Comparison of ENCODE assay signal across 1 cellular context in the genomic region with DNA sequence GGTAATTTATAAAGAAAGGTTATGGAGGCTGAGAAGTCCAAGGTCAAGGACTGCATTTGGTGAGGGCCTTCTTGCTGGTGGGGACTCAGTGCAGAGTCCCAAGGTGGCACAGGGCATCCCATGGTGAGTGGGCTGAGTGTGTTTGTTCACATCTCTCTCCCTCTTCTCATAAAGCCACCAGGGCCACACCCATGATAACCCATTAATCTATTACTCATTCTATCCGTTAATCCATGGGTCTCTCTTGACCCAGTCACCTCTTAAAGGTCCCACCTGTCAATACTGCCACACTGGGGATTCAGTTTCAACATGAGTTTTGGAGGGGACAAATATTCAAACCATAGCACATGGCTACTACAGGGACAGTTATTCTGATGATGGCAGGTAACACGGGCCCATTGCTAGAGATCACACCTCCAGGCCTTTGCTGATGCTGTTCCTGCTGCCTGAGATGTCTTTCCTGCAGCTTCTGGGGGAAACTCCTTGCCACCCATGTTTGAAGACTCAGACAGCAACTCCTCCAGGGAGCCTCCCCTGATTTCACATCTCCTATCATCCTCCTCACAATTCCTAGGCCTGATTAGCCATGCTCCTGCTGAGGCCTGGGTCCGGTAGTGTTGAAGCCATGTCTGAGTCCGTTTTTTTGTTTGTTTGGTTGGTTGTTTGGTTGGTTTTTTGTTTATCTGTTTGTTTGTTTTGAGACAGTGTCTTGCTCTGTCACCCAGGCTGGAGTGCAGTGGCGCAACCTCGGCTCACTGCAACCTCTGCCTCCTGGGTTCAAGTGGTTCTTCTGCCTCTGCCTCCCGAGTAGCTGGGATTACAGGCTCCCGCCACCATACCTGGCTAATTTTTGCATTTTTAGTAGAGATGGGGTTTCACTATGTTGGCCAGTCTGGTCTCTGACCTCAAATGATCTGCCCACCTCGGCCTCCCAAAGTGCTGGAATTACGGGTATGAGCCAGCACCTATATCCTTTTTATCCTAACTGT.
TF ChIP-seq lines count a peak whose summit lies in the region.

No MANE protein-coding gene starts in this region.

TF ChIP-seq in WTC11, 78 proteins besides CTCF, POLR2A, EP300 and RAD21 (continued from another document):
- TF ChIP-seq, protein P1, sequence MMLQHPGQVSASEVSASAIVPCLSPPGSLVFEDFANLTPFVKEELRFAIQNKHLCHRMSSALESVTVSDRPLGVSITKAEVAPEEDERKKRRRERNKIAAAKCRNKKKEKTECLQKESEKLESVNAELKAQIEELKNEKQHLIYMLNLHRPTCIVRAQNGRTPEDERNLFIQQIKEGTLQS (CRISPR knock-in tag; conservative IDR thresholded peaks at IDR 0.05): no peak
- TF ChIP-seq IRF2 (CRISPR knock-in tag; IDR thresholded peaks at IDR 0.05; ENCODE audit: borderline replicate concordance, low read depth): no peak
- no peak for TF ChIP-seq HMGA2 (CRISPR knock-in tag; IDR thresholded peaks at IDR 0.05)
- no peak for TF ChIP-seq ZNF416 (CRISPR knock-in tag; IDR thresholded peaks at IDR 0.05)
- peak; percentile 14; the same call in 1 of the 2 replicates for TF ChIP-seq ZNF121 (CRISPR knock-in tag; IDR thresholded peaks at IDR 0.05)
